ENCODE assay signal across 10 cellular contexts in genomic region chr20:62361799-62362589, GRCh38. TPM values are rescaled to one million over a fixed set of nuclear protein-coding genes. Genes with fewer than 3 reads are reported as not detected.
DNase-seq lines count a peak whose midpoint lies in the region; ATAC-seq and TF ChIP-seq lines count a peak whose summit lies in the region.
"Had no signal": no experiment of that assay in that cellular context is flagged by ENCODE, and none has a peak within 500 bp of the region (broad histone marks: within the 10 kb centered on the region; RNA-seq: fewer than 3 reads in every experiment).

No MANE protein-coding gene starts in this region.

- H3K4me3 ChIP-seq in epithelial cell of esophagus (ENCODE audit: low read length) (peak overlapping the region; percentile 7), right lobe of liver (no peak overlapping the region), tibial artery (peak overlapping the region; percentile 77 to 93)

- DNase-seq in HuH-7.5 (ENCODE audit: low spot score): peak; percentile 74
- DNase-seq in epithelial cell of esophagus (ENCODE audit: low read depth): no peak
- DNase-seq in right lobe of liver: peak; percentile 31 to 85 (median 55)
- DNase-seq in tibial artery: peak in 1 of 2 donors; percentile 87
- no peak for DNase-seq in stimulated activated CD4-positive, alpha-beta T cell treated with anti-CD3 and anti-CD28 coated beads, Interleukin-1b, Interleukin-23, amount 100 ng/mL, for 48 hours
- DNase-seq in activated T-cell treated with anti-CD3 and anti-CD28 coated beads for 4 hours: no peak
- DNase-seq in T1000 (lab: John Stamatoyannopoulos, UW): no peak
- DNase-seq: activated gamma-delta T cell treated with Interleukin-2 at 50 U/mL for 16 hours had no signal

- peaks cover 0 to 44% (median 21%) of the 10 kb centered on the region in 4 donors for H3K4me1 ChIP-seq in right lobe of liver
- peaks cover 6 to 94% (median 84%) of the 10 kb centered on the region in 4 donors for H3K4me1 ChIP-seq in tibial artery

- 56% methylated on average over 6 of the region's 34 CpGs for WGBS in right lobe of liver (ENCODE audit: insufficient coverage, low coverage, low lambda C conversion rate, missing lambda C conversion rate)

- TF ChIP-seq POLR2A in right lobe of liver (IDR thresholded peaks at IDR 0.05): no peak

- H3K27ac ChIP-seq in right lobe of liver (peak overlapping the region in 1 of 3 donors; percentile 15), tibial artery (peak overlapping the region; percentile 96 to 98)

- ATAC-seq in right lobe of liver: peak in 2 of 4 donors; percentile 22
- no peak for ATAC-seq in GM21529 (IDR thresholded peaks at IDR 0.05; ENCODE audit: unreplicated experiment)
- ATAC-seq: sciatic nerve had no signal

- intact Hi-C loops in right lobe of liver (cut with DNase I) (no loop called here), tibial artery (cut with DNase I; ENCODE audit: low total_unique reads) (no loop called here)

- no peak for TF ChIP-seq CTCF in epithelial cell of esophagus (IDR thresholded peaks at IDR 0.05; ENCODE audit: insufficient read depth, low read depth, low read length, missing control alignments)
- no peak for TF ChIP-seq CTCF in right lobe of liver (IDR thresholded peaks at IDR 0.05)
- no peak for TF ChIP-seq CTCF in tibial artery (IDR thresholded peaks at IDR 0.05)

- H3K36me3 ChIP-seq in right lobe of liver: no peaks in the 10 kb centered on the region
- peaks cover 0 to 14% (median 0%) of the 10 kb centered on the region in 3 donors for H3K36me3 ChIP-seq in tibial artery

- H3K9me3 ChIP-seq in right lobe of liver (no peaks in the 10 kb centered on the region), tibial artery (no peaks in the 10 kb centered on the region)

- H3K27me3 ChIP-seq in right lobe of liver (no peaks in the 10 kb centered on the region), tibial artery (no peaks in the 10 kb centered on the region)

RNA-seq across cellular contexts. Expression of gene LAMA5, which starts 5.1 kb away (rescaled TPM):
- 10 to 100 TPM; 30.3 to 80.8 (median 47.1) TPM for total RNA-seq in right lobe of liver

RNA-seq across cellular contexts. Expression of gene RPS21, which starts 24.9 kb away (rescaled TPM):
- 100 to 1,000 TPM; 339 to 696 (median 413) TPM for total RNA-seq in right lobe of liver

RNA-seq across cellular contexts. Expression of gene CABLES2, which starts 45.1 kb away (rescaled TPM):
- 1 to 10 TPM; 1.4 to 2.9 (median 2.5) TPM for total RNA-seq in right lobe of liver

RNA-seq across cellular contexts. Expression of gene ADRM1, which starts 59.2 kb away (rescaled TPM):
- total RNA-seq in right lobe of liver: 100 to 1,000 TPM in 2 of 6 experiments, 10 to 100 TPM in 4; 49.5 to 139 (median 55.7) TPM

Comparison
In these comparisons a context has a peak if more than half of its experiments do, and no peak if none do; other contexts are left out.
1. DNase-seq: peak in HuH-7.5 (single experiment) and right lobe of liver (3 of 3); none in epithelial cell of esophagus (single experiment), stimulated activated CD4-positive, alpha-beta T cell treated with anti-CD3 and anti-CD28 coated beads, Interleukin-1b, Interleukin-23, amount 100 ng/mL, for 48 hours (single experiment), activated T-cell treated with anti-CD3 and anti-CD28 coated beads for 4 hours (single experiment) and T1000 (single experiment).
2. H3K4me3 ChIP-seq: peak in epithelial cell of esophagus (single experiment) and tibial artery (2 of 2); none in right lobe of liver (0 of 3).